In the genomic region with DNA sequence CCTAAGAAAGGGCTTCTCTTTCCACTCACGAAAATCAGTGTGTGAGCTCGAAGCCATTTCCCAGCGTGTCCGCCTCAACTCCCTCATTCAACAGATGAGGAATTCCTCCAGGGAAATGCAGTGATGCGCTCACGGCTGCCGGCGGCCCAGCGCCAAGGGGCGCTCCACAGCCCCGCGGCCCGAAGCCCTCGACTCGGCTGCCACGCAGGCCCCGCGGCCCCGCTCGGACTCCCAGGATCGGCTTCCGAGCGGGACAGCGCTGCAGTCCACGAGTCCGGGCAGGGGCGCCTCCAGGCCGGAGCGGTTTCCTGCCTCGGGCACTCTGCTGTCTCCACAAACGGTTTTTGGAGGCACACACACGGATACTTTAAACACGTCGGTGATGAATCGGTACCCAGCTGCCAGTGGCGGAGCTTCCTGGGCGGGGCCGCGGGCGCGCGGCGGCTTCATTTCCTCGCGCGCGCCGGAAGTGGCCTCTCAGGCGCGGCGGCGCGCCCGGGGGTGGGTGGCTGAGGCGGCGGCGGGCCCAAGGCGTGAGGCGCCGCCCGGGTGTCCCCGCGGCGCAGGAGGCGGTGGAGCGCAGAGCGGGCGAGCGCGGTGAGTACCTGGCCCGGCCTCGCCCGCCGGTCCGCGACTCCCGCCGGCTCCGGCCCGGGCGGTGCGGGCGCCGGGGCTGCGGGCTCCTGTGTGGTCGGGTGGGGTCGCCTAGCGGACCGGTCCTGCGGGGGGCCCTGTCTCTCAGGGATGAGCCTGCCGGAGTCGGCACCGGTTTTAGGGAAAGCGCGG, we compare ENCODE assay signal across 1 cellular context.
TF ChIP-seq lines count a peak whose summit lies in the region.

A gene with protein sequence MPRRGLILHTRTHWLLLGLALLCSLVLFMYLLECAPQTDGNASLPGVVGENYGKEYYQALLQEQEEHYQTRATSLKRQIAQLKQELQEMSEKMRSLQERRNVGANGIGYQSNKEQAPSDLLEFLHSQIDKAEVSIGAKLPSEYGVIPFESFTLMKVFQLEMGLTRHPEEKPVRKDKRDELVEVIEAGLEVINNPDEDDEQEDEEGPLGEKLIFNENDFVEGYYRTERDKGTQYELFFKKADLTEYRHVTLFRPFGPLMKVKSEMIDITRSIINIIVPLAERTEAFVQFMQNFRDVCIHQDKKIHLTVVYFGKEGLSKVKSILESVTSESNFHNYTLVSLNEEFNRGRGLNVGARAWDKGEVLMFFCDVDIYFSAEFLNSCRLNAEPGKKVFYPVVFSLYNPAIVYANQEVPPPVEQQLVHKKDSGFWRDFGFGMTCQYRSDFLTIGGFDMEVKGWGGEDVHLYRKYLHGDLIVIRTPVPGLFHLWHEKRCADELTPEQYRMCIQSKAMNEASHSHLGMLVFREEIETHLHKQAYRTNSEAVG (plus strand): TSS at position 475 of the 786 bp plus-strand sequence. CDS start 16,705 bp downstream, outside the sequence.

TF ChIP-seq in HepG2, 621 proteins besides CTCF, POLR2A, EP300 and RAD21 (continued from another document and continues in another):
- TF ChIP-seq, protein P1, sequence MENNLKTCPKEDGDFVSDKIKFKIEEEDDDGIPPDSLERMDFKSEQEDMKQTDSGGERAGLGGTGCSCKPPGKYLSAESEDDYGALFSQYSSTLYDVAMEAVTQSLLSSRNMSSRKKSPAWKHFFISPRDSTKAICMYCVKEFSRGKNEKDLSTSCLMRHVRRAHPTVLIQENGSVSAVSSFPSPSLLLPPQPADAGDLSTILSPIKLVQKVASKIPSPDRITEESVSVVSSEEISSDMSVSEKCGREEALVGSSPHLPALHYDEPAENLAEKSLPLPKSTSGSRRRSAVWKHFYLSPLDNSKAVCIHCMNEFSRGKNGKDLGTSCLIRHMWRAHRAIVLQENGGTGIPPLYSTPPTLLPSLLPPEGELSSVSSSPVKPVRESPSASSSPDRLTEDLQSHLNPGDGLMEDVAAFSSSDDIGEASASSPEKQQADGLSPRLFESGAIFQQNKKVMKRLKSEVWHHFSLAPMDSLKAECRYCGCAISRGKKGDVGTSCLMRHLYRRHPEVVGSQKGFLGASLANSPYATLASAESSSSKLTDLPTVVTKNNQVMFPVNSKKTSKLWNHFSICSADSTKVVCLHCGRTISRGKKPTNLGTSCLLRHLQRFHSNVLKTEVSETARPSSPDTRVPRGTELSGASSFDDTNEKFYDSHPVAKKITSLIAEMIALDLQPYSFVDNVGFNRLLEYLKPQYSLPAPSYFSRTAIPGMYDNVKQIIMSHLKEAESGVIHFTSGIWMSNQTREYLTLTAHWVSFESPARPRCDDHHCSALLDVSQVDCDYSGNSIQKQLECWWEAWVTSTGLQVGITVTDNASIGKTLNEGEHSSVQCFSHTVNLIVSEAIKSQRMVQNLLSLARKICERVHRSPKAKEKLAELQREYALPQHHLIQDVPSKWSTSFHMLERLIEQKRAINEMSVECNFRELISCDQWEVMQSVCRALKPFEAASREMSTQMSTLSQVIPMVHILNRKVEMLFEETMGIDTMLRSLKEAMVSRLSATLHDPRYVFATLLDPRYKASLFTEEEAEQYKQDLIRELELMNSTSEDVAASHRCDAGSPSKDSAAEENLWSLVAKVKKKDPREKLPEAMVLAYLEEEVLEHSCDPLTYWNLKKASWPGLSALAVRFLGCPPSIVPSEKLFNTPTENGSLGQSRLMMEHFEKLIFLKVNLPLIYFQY (CRISPR knock-in tag; IDR thresholded peaks at IDR 0.05; ENCODE audit: borderline replicate concordance) = no peak
- no peak for TF ChIP-seq MED1 (CRISPR knock-in tag; IDR thresholded peaks at IDR 0.05)
- no peak for TF ChIP-seq RAD51 (IDR thresholded peaks at IDR 0.05; ENCODE audit: borderline replicate concordance)
- TF ChIP-seq CBFB (CRISPR knock-in tag; IDR thresholded peaks at IDR 0.05) = no peak
- no peak for TF ChIP-seq ZNF652 (CRISPR knock-in tag; IDR thresholded peaks at IDR 0.05; ENCODE audit: borderline replicate concordance, low read depth)
- peak; percentile 37; the same call in 1 of the 2 replicates for TF ChIP-seq ELF3 (CRISPR knock-in tag; IDR thresholded peaks at IDR 0.05)
- TF ChIP-seq HOXA9 (CRISPR knock-in tag; IDR thresholded peaks at IDR 0.05; ENCODE audit: borderline replicate concordance) = no peak
- no peak for TF ChIP-seq EZH2 (conservative IDR thresholded peaks at IDR 0.05; ENCODE audit: low read depth, low read length)
- TF ChIP-seq TOPORS (CRISPR knock-in tag; IDR thresholded peaks at IDR 0.05) = 0 out of 2 replicates have a peak, but pooled peaks have one; percentile 18
- no peak for TF ChIP-seq ZBTB1 (CRISPR knock-in tag; IDR thresholded peaks at IDR 0.05; ENCODE audit: borderline replicate concordance)
- no peak for TF ChIP-seq ZNF292 (CRISPR knock-in tag; IDR thresholded peaks at IDR 0.05; ENCODE audit: borderline replicate concordance, low read depth)
- no peak for TF ChIP-seq SOX13 (IDR thresholded peaks at IDR 0.05)
- TF ChIP-seq SOX13 (CRISPR knock-in tag; conservative IDR thresholded peaks at IDR 0.05 in 1 of 2, IDR thresholded peaks at IDR 0.05 in 1 of 2) = no peak; a peak in 1 of 4 replicates
- TF ChIP-seq HOXD1 (CRISPR knock-in tag; IDR thresholded peaks at IDR 0.05) = no peak
- TF ChIP-seq, protein P2, sequence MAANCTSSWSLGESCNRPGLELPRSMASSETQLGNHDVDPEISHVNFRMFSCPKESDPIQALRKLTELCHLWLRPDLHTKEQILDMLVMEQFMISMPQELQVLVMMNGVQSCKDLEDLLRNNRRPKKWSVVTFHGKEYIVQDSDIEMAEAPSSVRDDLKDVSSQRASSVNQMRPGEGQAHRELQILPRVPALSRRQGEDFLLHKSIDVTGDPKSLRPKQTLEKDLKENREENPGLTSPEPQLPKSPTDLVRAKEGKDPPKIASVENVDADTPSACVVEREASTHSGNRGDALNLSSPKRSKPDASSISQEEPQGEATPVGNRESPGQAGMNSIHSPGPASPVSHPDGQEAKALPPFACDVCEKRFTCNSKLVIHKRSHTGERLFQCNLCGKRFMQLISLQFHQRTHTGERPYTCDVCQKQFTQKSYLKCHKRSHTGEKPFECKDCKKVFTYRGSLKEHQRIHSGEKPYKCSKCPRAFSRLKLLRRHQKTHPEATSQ (CRISPR knock-in tag; IDR thresholded peaks at IDR 0.05; ENCODE audit: borderline replicate concordance) = no peak
- TF ChIP-seq ZNF101 (CRISPR knock-in tag; IDR thresholded peaks at IDR 0.05; ENCODE audit: borderline replicate concordance, low read depth) = no peak
- no peak for TF ChIP-seq SMARCC2 (IDR thresholded peaks at IDR 0.05)
- TF ChIP-seq, protein P3, sequence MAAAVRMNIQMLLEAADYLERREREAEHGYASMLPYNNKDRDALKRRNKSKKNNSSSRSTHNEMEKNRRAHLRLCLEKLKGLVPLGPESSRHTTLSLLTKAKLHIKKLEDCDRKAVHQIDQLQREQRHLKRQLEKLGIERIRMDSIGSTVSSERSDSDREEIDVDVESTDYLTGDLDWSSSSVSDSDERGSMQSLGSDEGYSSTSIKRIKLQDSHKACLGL (CRISPR knock-in tag; IDR thresholded peaks at IDR 0.05) = peak; percentile 50; the same call in 1 of the 2 replicates
- no peak; the same call in 1 of the 2 replicates for TF ChIP-seq ARID2 (CRISPR knock-in tag; IDR thresholded peaks at IDR 0.05; ENCODE audit: borderline replicate concordance)
- TF ChIP-seq SAFB2 (CRISPR knock-in tag; IDR thresholded peaks at IDR 0.05; ENCODE audit: borderline replicate concordance, low read depth) = peak; percentile 26; the same call in 1 of the 2 replicates
- TF ChIP-seq SMYD3 (CRISPR knock-in tag; IDR thresholded peaks at IDR 0.05) = no peak
- TF ChIP-seq MAFG (CRISPR knock-in tag; IDR thresholded peaks at IDR 0.05) = no peak
- peak; percentile 35; the same call in 1 of the 2 replicates for TF ChIP-seq ZNF550 (CRISPR knock-in tag; IDR thresholded peaks at IDR 0.05; ENCODE audit: borderline replicate concordance)
- TF ChIP-seq TRIM24 (CRISPR knock-in tag; IDR thresholded peaks at IDR 0.05) = no peak
- TF ChIP-seq ZFP90 (CRISPR knock-in tag; IDR thresholded peaks at IDR 0.05; ENCODE audit: borderline replicate concordance) = no peak; the same call in 1 of the 2 replicates
- TF ChIP-seq KLF11 (CRISPR knock-in tag; IDR thresholded peaks at IDR 0.05) = no peak
- TF ChIP-seq, protein P4, sequence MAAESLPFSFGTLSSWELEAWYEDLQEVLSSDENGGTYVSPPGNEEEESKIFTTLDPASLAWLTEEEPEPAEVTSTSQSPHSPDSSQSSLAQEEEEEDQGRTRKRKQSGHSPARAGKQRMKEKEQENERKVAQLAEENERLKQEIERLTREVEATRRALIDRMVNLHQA (CRISPR knock-in tag; IDR thresholded peaks at IDR 0.05) = no peak
- no peak for TF ChIP-seq ZNF296 (CRISPR knock-in tag; conservative IDR thresholded peaks at IDR 0.05)
- TF ChIP-seq SOX5 (CRISPR knock-in tag; IDR thresholded peaks at IDR 0.05; ENCODE audit: borderline replicate concordance) = no peak
- TF ChIP-seq ZNF598 (CRISPR knock-in tag; IDR thresholded peaks at IDR 0.05; ENCODE audit: borderline replicate concordance) = no peak
- TF ChIP-seq, protein P5, sequence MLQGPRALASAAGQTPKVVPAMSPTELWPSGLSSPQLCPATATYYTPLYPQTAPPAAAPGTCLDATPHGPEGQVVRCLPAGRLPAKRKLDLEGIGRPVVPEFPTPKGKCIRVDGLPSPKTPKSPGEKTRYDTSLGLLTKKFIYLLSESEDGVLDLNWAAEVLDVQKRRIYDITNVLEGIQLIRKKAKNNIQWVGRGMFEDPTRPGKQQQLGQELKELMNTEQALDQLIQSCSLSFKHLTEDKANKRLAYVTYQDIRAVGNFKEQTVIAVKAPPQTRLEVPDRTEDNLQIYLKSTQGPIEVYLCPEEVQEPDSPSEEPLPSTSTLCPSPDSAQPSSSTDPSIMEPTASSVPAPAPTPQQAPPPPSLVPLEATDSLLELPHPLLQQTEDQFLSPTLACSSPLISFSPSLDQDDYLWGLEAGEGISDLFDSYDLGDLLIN (CRISPR knock-in tag; IDR thresholded peaks at IDR 0.05; ENCODE audit: borderline replicate concordance) = no peak
- peak; percentile 71; the same call in 1 of the 2 replicates for TF ChIP-seq ZNF558 (CRISPR knock-in tag; IDR thresholded peaks at IDR 0.05; ENCODE audit: borderline replicate concordance)
- peak; percentile 74; the same call in 1 of the 2 replicates for TF ChIP-seq SNAI1 (CRISPR knock-in tag; IDR thresholded peaks at IDR 0.05; ENCODE audit: borderline replicate concordance)
- peak; percentile 73 for TF ChIP-seq ZMAT3 (CRISPR knock-in tag; conservative IDR thresholded peaks at IDR 0.05)
- no peak for TF ChIP-seq MIER2 (CRISPR knock-in tag; IDR thresholded peaks at IDR 0.05)
- TF ChIP-seq, protein P6, sequence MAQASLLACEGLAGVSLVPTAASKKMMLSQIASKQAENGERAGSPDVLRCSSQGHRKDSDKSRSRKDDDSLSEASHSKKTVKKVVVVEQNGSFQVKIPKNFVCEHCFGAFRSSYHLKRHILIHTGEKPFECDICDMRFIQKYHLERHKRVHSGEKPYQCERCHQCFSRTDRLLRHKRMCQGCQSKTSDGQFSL (CRISPR knock-in tag; IDR thresholded peaks at IDR 0.05) = no peak
- TF ChIP-seq MEF2D (CRISPR knock-in tag; IDR thresholded peaks at IDR 0.05) = no peak
- no peak for TF ChIP-seq MATR3 (CRISPR knock-in tag; IDR thresholded peaks at IDR 0.05)
- no peak for TF ChIP-seq ISX (CRISPR knock-in tag; conservative IDR thresholded peaks at IDR 0.05)
- TF ChIP-seq CHD4 (IDR thresholded peaks at IDR 0.05; ENCODE audit: borderline replicate concordance, low read length) = no peak
- TF ChIP-seq ZNF879 (CRISPR knock-in tag; IDR thresholded peaks at IDR 0.05) = peak; percentile 88; the same call in 1 of the 2 replicates
- no peak for TF ChIP-seq ZNF724P (CRISPR knock-in tag; IDR thresholded peaks at IDR 0.05; ENCODE audit: borderline replicate concordance)
- 0 out of 2 replicates have a peak, but pooled peaks have one; percentile 39 for TF ChIP-seq IRX3 (CRISPR knock-in tag; IDR thresholded peaks at IDR 0.05; ENCODE audit: borderline replicate concordance, low read depth)
- no peak for TF ChIP-seq SIN3B (IDR thresholded peaks at IDR 0.05; ENCODE audit: low read length)
- TF ChIP-seq, protein P7, sequence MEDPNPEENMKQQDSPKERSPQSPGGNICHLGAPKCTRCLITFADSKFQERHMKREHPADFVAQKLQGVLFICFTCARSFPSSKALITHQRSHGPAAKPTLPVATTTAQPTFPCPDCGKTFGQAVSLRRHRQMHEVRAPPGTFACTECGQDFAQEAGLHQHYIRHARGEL (CRISPR knock-in tag; IDR thresholded peaks at IDR 0.05) = no peak
- TF ChIP-seq ZSCAN30 (CRISPR knock-in tag; IDR thresholded peaks at IDR 0.05) = no peak
- no peak for TF ChIP-seq RFX5 (IDR thresholded peaks at IDR 0.05; ENCODE audit: low read depth, low read length)
- TF ChIP-seq, protein P8, sequence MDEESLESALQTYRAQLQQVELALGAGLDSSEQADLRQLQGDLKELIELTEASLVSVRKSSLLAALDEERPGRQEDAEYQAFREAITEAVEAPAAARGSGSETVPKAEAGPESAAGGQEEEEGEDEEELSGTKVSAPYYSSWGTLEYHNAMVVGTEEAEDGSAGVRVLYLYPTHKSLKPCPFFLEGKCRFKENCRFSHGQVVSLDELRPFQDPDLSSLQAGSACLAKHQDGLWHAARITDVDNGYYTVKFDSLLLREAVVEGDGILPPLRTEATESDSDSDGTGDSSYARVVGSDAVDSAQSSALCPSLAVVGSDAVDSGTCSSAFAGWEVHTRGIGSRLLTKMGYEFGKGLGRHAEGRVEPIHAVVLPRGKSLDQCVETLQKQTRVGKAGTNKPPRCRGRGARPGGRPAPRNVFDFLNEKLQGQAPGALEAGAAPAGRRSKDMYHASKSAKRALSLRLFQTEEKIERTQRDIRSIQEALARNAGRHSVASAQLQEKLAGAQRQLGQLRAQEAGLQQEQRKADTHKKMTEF (CRISPR knock-in tag; IDR thresholded peaks at IDR 0.05) = peak; percentile 53; the same call in 1 of the 2 replicates
- no peak for TF ChIP-seq JDP2 (CRISPR knock-in tag; IDR thresholded peaks at IDR 0.05; ENCODE audit: borderline replicate concordance)
- TF ChIP-seq ZNF839 (CRISPR knock-in tag; IDR thresholded peaks at IDR 0.05; ENCODE audit: borderline replicate concordance) = no peak
- TF ChIP-seq HNRNPLL (IDR thresholded peaks at IDR 0.05; ENCODE audit: low read depth, low read length, poor library complexity, severe bottlenecking) = no peak
- no peak for TF ChIP-seq ZNF317 (CRISPR knock-in tag; IDR thresholded peaks at IDR 0.05)
- no peak for TF ChIP-seq NFE2 (CRISPR knock-in tag; IDR thresholded peaks at IDR 0.05)
- no peak for TF ChIP-seq WIZ (CRISPR knock-in tag; IDR thresholded peaks at IDR 0.05)
- no peak for TF ChIP-seq GZF1 (CRISPR knock-in tag; IDR thresholded peaks at IDR 0.05)
- TF ChIP-seq, protein P9, sequence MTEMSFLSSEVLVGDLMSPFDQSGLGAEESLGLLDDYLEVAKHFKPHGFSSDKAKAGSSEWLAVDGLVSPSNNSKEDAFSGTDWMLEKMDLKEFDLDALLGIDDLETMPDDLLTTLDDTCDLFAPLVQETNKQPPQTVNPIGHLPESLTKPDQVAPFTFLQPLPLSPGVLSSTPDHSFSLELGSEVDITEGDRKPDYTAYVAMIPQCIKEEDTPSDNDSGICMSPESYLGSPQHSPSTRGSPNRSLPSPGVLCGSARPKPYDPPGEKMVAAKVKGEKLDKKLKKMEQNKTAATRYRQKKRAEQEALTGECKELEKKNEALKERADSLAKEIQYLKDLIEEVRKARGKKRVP (CRISPR knock-in tag; IDR thresholded peaks at IDR 0.05) = no peak
- peak; percentile 22; the same call in 1 of the 2 replicates for TF ChIP-seq FOXK1 (CRISPR knock-in tag; IDR thresholded peaks at IDR 0.05; ENCODE audit: borderline replicate concordance, low read depth)
- no peak for TF ChIP-seq SRSF9 (IDR thresholded peaks at IDR 0.05; ENCODE audit: borderline replicate concordance, insufficient read depth, low read depth, low read length, poor library complexity, severe bottlenecking)
- TF ChIP-seq FOSL2 (CRISPR knock-in tag; IDR thresholded peaks at IDR 0.05) = peak; percentile 48
- TF ChIP-seq, protein P10, sequence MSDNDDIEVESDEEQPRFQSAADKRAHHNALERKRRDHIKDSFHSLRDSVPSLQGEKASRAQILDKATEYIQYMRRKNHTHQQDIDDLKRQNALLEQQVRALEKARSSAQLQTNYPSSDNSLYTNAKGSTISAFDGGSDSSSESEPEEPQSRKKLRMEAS (IDR thresholded peaks at IDR 0.05) = peak; percentile 60; the same call in 1 of the 2 replicates
